ENCODE assay signal across 1 cellular context in genomic region chr19:40192758-40193586, GRCh38.
TF ChIP-seq lines count a peak whose summit lies in the region.

No MANE protein-coding gene starts in this region.

TF ChIP-seq in WTC11, 78 proteins besides CTCF, POLR2A, EP300 and RAD21 (continued from another document):
- TF ChIP-seq PREB (CRISPR knock-in tag; IDR thresholded peaks at IDR 0.05; ENCODE audit: borderline replicate concordance) (no peak), E2F5 (CRISPR knock-in tag; IDR thresholded peaks at IDR 0.05) (no peak), USF2 (CRISPR knock-in tag; IDR thresholded peaks at IDR 0.05) (no peak), ZNF532 (CRISPR knock-in tag; IDR thresholded peaks at IDR 0.05; ENCODE audit: borderline replicate concordance) (no peak), SMAD3 (CRISPR knock-in tag; IDR thresholded peaks at IDR 0.05; ENCODE audit: borderline replicate concordance) (no peak), MLX (CRISPR knock-in tag; IDR thresholded peaks at IDR 0.05) (no peak), CDX4 (CRISPR knock-in tag; IDR thresholded peaks at IDR 0.05; ENCODE audit: borderline replicate concordance) (no peak), NR1H2 (CRISPR knock-in tag; IDR thresholded peaks at IDR 0.05) (no peak), ZBTB43 (CRISPR knock-in tag; IDR thresholded peaks at IDR 0.05) (no peak)
TF ChIP-seq in WTC11: peak in this region for 0.
